ENCODE assay signal across 26 cellular contexts in genomic region chr20:25025986-25026605, GRCh38. TPM values are rescaled to one million over a fixed set of nuclear protein-coding genes. Genes with fewer than 3 reads are reported as not detected.
DNase-seq lines count a peak whose midpoint lies in the region; ATAC-seq, FAIRE-seq and TF ChIP-seq lines count a peak whose summit lies in the region.
"Had no signal": no experiment of that assay in that cellular context is flagged by ENCODE, and none has a peak within 500 bp of the region (broad histone marks: within the 10 kb centered on the region; RNA-seq: fewer than 3 reads in every experiment).

No MANE protein-coding gene starts in this region.

- peak overlapping the region in 1 of 8 donors; percentile 29 for H3K4me3 Mint-ChIP-seq in CD4-positive, alpha-beta memory T cell
- H3K4me3 Mint-ChIP-seq in CD4-positive, alpha-beta T cell, result no peak overlapping the region
- H3K4me3 Mint-ChIP-seq in effector memory CD8-positive, alpha-beta T cell, result no peak overlapping the region
- H3K4me3 Mint-ChIP-seq: naive thymus-derived CD4-positive, alpha-beta T cell; type B pancreatic cell had no signal

- H2AFZ ChIP-seq in HepG2 (ENCODE audit: low read length), result no peak overlapping the region

- no peaks in the 10 kb centered on the region for H3K4me1 ChIP-seq in CD4-positive, alpha-beta memory T cell (ENCODE audit: insufficient read depth, low read length)
- H3K4me1 ChIP-seq in HepG2 (ENCODE audit: insufficient read depth, low read length), result peaks cover 27% of the 10 kb centered on the region
- H3K4me1 ChIP-seq in skeletal muscle tissue (ENCODE audit: control insufficient read depth in 3 of 3, insufficient read depth in 3 of 3, low read length in 3 of 3), result peaks cover 28 to 62% (median 56%) of the 10 kb centered on the region in 3 donors
- H3K4me1 ChIP-seq: HAP-1, prostate gland, SJSA1 had no signal

- no peak for TF ChIP-seq EP300 in HepG2 (IDR thresholded peaks at IDR 0.05; ENCODE audit: low read depth in 2 of 2, low read length in 2 of 2)
- TF ChIP-seq EP300 in HepG2 (CRISPR knock-in tag; IDR thresholded peaks at IDR 0.05; ENCODE audit: borderline replicate concordance), result no peak

- ATAC-seq in HepG2, result peak; percentile 17; the same call in 1 of the 3 replicates
- no peak for ATAC-seq in CD4-positive, alpha-beta T cell (ENCODE audit: poor library complexity)
- no peak for ATAC-seq in effector memory CD8-positive, alpha-beta T cell (replicated peaks)
- ATAC-seq in GM19467 (IDR thresholded peaks at IDR 0.05; ENCODE audit: unreplicated experiment), result no peak
- ATAC-seq: naive thymus-derived CD4-positive, alpha-beta T cell had no signal

- H3K4me3 ChIP-seq in CD4-positive, alpha-beta memory T cell (ENCODE audit: low read length in 2 of 2), result no peak overlapping the region
- no peak overlapping the region for H3K4me3 ChIP-seq in HepG2 (replicated peaks in 1 of 3; ENCODE audit: insufficient read depth in 1 of 3, low read depth in 2 of 3, low read length in 3 of 3)
- no peak overlapping the region for H3K4me3 ChIP-seq in skeletal muscle tissue (ENCODE audit: low read length in 3 of 3)
- H3K4me3 ChIP-seq: cardiac muscle cell, esophagus squamous epithelium, HAP-1, prostate gland, SJSA1 had no signal

- WGBS in HepG2 (ENCODE audit: low lambda C conversion rate), result 59% methylated on average over 4 of the region's 4 CpGs

- intact Hi-C loops in CD4-positive, alpha-beta memory T cell (cut with micrococcal nuclease), result no loop called here
- intact Hi-C loops in HepG2 (cut with micrococcal nuclease; ENCODE audit: unreplicated experiment), result no loop called here
- intact Hi-C loops in CD4-positive, alpha-beta T cell (cut with DNase I, micrococcal nuclease), result no loop called here

- no peak overlapping the region for H3K27ac ChIP-seq in CD4-positive, alpha-beta memory T cell (ENCODE audit: low read depth, low read length)
- H3K27ac ChIP-seq in angular gyrus (ENCODE audit: low read depth, low read length) (peak overlapping the region; percentile 4), HepG2 (ENCODE audit: extremely low read length, insufficient read depth, low read length) (no peak overlapping the region), skeletal muscle tissue (ENCODE audit: low read depth, low read length) (peak overlapping the region; percentile 77)
- no peak overlapping the region for H3K27ac ChIP-seq in CD4-positive, alpha-beta T cell (ENCODE audit: low read depth, low read length)
- H3K27ac ChIP-seq: cardiac muscle cell, esophagus squamous epithelium, KMS-11, prostate gland, SJSA1 had no signal

- H3K27me3 Mint-ChIP-seq in CD4-positive, alpha-beta memory T cell, result no peaks in the 10 kb centered on the region
- H3K27me3 Mint-ChIP-seq in CD4-positive, alpha-beta T cell, result no peaks in the 10 kb centered on the region
- H3K27me3 Mint-ChIP-seq in effector memory CD8-positive, alpha-beta T cell, result no peaks in the 10 kb centered on the region
- H3K27me3 Mint-ChIP-seq: naive thymus-derived CD4-positive, alpha-beta T cell; type B pancreatic cell had no signal

- H3K79me2 ChIP-seq in HepG2 (ENCODE audit: insufficient read depth, low read length), result no peaks in the 10 kb centered on the region

- POLR2A ChIA-PET in CD4-positive, alpha-beta memory T cell (lab: Charles Lee; ENCODE audit: partially characterized antibody), result no interaction called here
- POLR2A ChIA-PET in HepG2 (lab: Yijun Ruan, JAX), result no interaction called here
- POLR2A ChIA-PET in CD4-positive, alpha-beta T cell (lab: Charles Lee), result no interaction called here

- no peaks in the 10 kb centered on the region for H3K27me3 ChIP-seq in CD4-positive, alpha-beta memory T cell (ENCODE audit: insufficient read depth, low read length)
- H3K27me3 ChIP-seq in HepG2 (ENCODE audit: control insufficient read depth in 1 of 2, insufficient read depth in 2 of 2, low read length in 2 of 2) (peaks cover 0 to 2% of the 10 kb centered on the region in 2 experiments; a peak in 1 of 5 replicates), skeletal muscle tissue (ENCODE audit: control insufficient read depth in 3 of 3, insufficient read depth in 3 of 3, low read length in 3 of 3) (no peaks in the 10 kb centered on the region)
- no peaks in the 10 kb centered on the region for H3K27me3 ChIP-seq in CD4-positive, alpha-beta T cell (ENCODE audit: control insufficient read depth, insufficient read depth, low read length)
- H3K27me3 ChIP-seq: cardiac muscle cell, esophagus squamous epithelium, SJSA1 had no signal

- H3K27ac Mint-ChIP-seq in CD4-positive, alpha-beta memory T cell, result peak overlapping the region in 4 of 7 donors; percentile 18 to 62 (median 24)
- no peak overlapping the region for H3K27ac Mint-ChIP-seq in CD4-positive, alpha-beta T cell
- H3K27ac Mint-ChIP-seq in effector memory CD8-positive, alpha-beta T cell, result peak overlapping the region in 1 of 2 donors; percentile 65
- H3K27ac Mint-ChIP-seq: activated T-helper 2 cell treated with anti-CD3 and anti-CD28 coated beads, Interferon-gamma antibody, Interleukin-2, Interleukin-4, amounts not matched to agents 10 μg/mL and 5 μg/mL and 100 μg/mL, durations not matched to agents 14 hours and 24 hours and 36 hours; naive thymus-derived CD4-positive, alpha-beta T cell; type B pancreatic cell had no signal

- H3K9ac ChIP-seq in HepG2 (ENCODE audit: insufficient read depth, low read depth, low read length) (no peak overlapping the region), skeletal muscle tissue (ENCODE audit: low read depth in 1 of 3, low read length in 3 of 3) (peak overlapping the region in 1 of 3 donors; percentile 62)
- H3K9ac ChIP-seq: KMS-11 had no signal

- no peak for DNase-seq in CD4-positive, alpha-beta memory T cell
- DNase-seq in HepG2 (ENCODE audit: low spot score), result no peak
- no peak for DNase-seq in activated CD4-positive, alpha-beta T cell treated with anti-CD3 and anti-CD28 coated beads, Interleukin-2, amount 50 U/mL, for 4 hours
- DNase-seq in CD4-positive, alpha-beta T cell, result no peak
- DNase-seq in effector memory CD8-positive, alpha-beta T cell, result no peak
- DNase-seq: activated CD4-positive, CD25-positive, alpha-beta regulatory T cell treated with anti-CD3 and anti-CD28 coated beads, Interleukin-2, amount 50 U/mL, for 72 hours; EL; esophagus squamous epithelium; naive thymus-derived CD4-positive, alpha-beta T cell; NCI-H1105; NCI-H2107; OCI-M1; stimulated activated naive CD4-positive, alpha-beta T cell; T-helper 9 cell had no signal

- CTCF ChIA-PET in CD4-positive, alpha-beta memory T cell (lab: Charles Lee; ENCODE audit: partially characterized antibody), result no interaction called here
- CTCF ChIA-PET in HepG2 (lab: Yijun Ruan, JAX; ENCODE audit: low intra/inter-chr PET ratio, low total read pairs), result no interaction called here
- CTCF ChIA-PET in CD4-positive, alpha-beta T cell (lab: Charles Lee), result interaction anchor here (1.1 kb wide), 1 partner anchor 9 kb away, joined by 4 read pairs; no protein-coding TSS in a partner anchor

- no peak for TF ChIP-seq RAD21 in HepG2 (CRISPR knock-in tag; IDR thresholded peaks at IDR 0.05)

- BruUV-seq in HepG2 (replicated peaks; lab: Mats Ljungman, UMichigan), result no TSS peak

- TF ChIP-seq POLR2A in HepG2 (IDR thresholded peaks at IDR 0.05; ENCODE audit: insufficient read depth in 1 of 2, low read depth in 2 of 2, low read length in 2 of 2), result no peak

- no peaks in the 10 kb centered on the region for H3K9me3 Mint-ChIP-seq in CD4-positive, alpha-beta memory T cell
- no peaks in the 10 kb centered on the region for H3K9me3 Mint-ChIP-seq in CD4-positive, alpha-beta T cell
- H3K9me3 Mint-ChIP-seq in effector memory CD8-positive, alpha-beta T cell, result no peaks in the 10 kb centered on the region
- H3K9me3 Mint-ChIP-seq: activated T-helper 2 cell treated with anti-CD3 and anti-CD28 coated beads, Interferon-gamma antibody, Interleukin-2, Interleukin-4, amounts not matched to agents 10 μg/mL and 5 μg/mL and 100 μg/mL, durations not matched to agents 14 hours and 24 hours and 36 hours; naive thymus-derived CD4-positive, alpha-beta T cell; type B pancreatic cell had no signal

- peaks cover 28 to 68% of the 10 kb centered on the region in 2 donors for H3K36me3 Mint-ChIP-seq in CD4-positive, alpha-beta memory T cell
- peaks cover 54% of the 10 kb centered on the region for H3K36me3 Mint-ChIP-seq in CD4-positive, alpha-beta T cell (ENCODE audit: low read depth)
- H3K36me3 Mint-ChIP-seq in effector memory CD8-positive, alpha-beta T cell (ENCODE audit: insufficient read depth), result peaks cover 15% of the 10 kb centered on the region
- H3K36me3 Mint-ChIP-seq: type B pancreatic cell had no signal

- no peaks in the 10 kb centered on the region for H4K20me1 ChIP-seq in HepG2 (ENCODE audit: insufficient read depth, low read length)

- H3K4me1 Mint-ChIP-seq in CD4-positive, alpha-beta memory T cell, result peaks cover 17 to 48% (median 29%) of the 10 kb centered on the region in 4 donors
- peaks cover 28% of the 10 kb centered on the region for H3K4me1 Mint-ChIP-seq in CD4-positive, alpha-beta T cell (ENCODE audit: low read depth)
- H3K4me1 Mint-ChIP-seq in effector memory CD8-positive, alpha-beta T cell (ENCODE audit: low read depth in 2 of 2), result peaks cover 33 to 59% of the 10 kb centered on the region in 2 donors

- no peak for FAIRE-seq in HepG2 (lab: Jason Lieb, UNC)

- no peaks in the 10 kb centered on the region for H3K9me3 ChIP-seq in CD4-positive, alpha-beta memory T cell (ENCODE audit: control insufficient read depth in 1 of 2, low read length in 2 of 2)
- H3K9me3 ChIP-seq in HepG2 (ENCODE audit: low read length) (no peaks in the 10 kb centered on the region), skeletal muscle tissue (ENCODE audit: control insufficient read depth in 3 of 3, low read length in 3 of 3) (no peaks in the 10 kb centered on the region)
- H3K9me3 ChIP-seq in CD4-positive, alpha-beta T cell (ENCODE audit: control insufficient read depth, low read length), result no peaks in the 10 kb centered on the region
- H3K9me3 ChIP-seq: Caco-2, esophagus squamous epithelium, HAP-1, prostate gland, SJSA1 had no signal

- H3K36me3 ChIP-seq in CD4-positive, alpha-beta memory T cell (ENCODE audit: insufficient read depth, low read length), result peaks cover 21% of the 10 kb centered on the region
- H3K36me3 ChIP-seq in HepG2 (replicated peaks in 1 of 2; ENCODE audit: control insufficient read depth in 1 of 2, insufficient read depth in 2 of 2, low read length in 2 of 2), result no peaks in the 10 kb centered on the region
- H3K36me3 ChIP-seq in skeletal muscle tissue (ENCODE audit: control insufficient read depth in 3 of 3, insufficient read depth in 3 of 3, low read length in 3 of 3), result peaks cover 15 to 30% (median 29%) of the 10 kb centered on the region in 3 donors
- H3K36me3 ChIP-seq: cardiac muscle cell, HAP-1, prostate gland, SJSA1 had no signal

- no peak for TF ChIP-seq CTCF in HepG2 (CRISPR knock-in tag; IDR thresholded peaks at IDR 0.05)
- TF ChIP-seq CTCF in CD4-positive, alpha-beta T cell (IDR thresholded peaks at IDR 0.05), result no peak

- H3K4me2 ChIP-seq in HepG2 (ENCODE audit: low read depth, low read length), result no peak overlapping the region
- H3K4me2 ChIP-seq: KMS-11 had no signal

- in situ Hi-C loops in HepG2 (cut with HindIII; ENCODE audit: extremely low pct_ligation_motif_present, low pct_unique_long_range_greater_than_20kb), result no loop called here

RNA-seq across cellular contexts. Expression of gene ACSS1, which starts 31.8 kb away (rescaled TPM):
- 10 to 100 TPM; 55.4 to 56.5 TPM for total RNA-seq in CD4-positive, alpha-beta memory T cell
- polyA plus RNA-seq in CD4-positive, alpha-beta memory T cell, result 10 to 100 TPM; 44.6 to 47.2 TPM
- 38.2 and 41.6 TPM in 2 replicates for total RNA-seq in HepG2 (2016; rRNA removed; fragmentation: Illumina TruSeq; extraction: Trizol)
- 8.4 and 9.3 TPM in 2 replicates for total RNA-seq in HepG2 (2016; cell fraction: cytosol; rRNA removed; fragmentation: Illumina TruSeq; extraction: Trizol; ENCODE audit: low read depth)
- 34.8 and 43.4 TPM in 2 replicates for total RNA-seq in HepG2 (2016; cell fraction: insoluble cytoplasmic fraction; rRNA removed; fragmentation: Illumina TruSeq; extraction: Trizol)
- total RNA-seq in HepG2 (2016; cell fraction: membrane; rRNA removed; fragmentation: Illumina TruSeq; extraction: Trizol), result 13.0 and 13.5 TPM in 2 replicates
- total RNA-seq in HepG2 (2016; cell fraction: nucleus; rRNA removed; fragmentation: Illumina TruSeq; extraction: Trizol), result 42.3 and 48.2 TPM in 2 replicates
- polyA plus RNA-seq in HepG2 (2011; rRNA removed), result 15.2 and 23.3 TPM in 2 replicates
- 16.5 and 17.1 TPM in 2 replicates for polyA plus RNA-seq in HepG2 (2011; cell fraction: cytosol; rRNA removed)
- 43.9 and 56.8 TPM in 2 replicates for polyA plus RNA-seq in HepG2 (2011; cell fraction: nucleus; rRNA removed)
- 4.3 and 9.3 TPM in 2 replicates for polyA plus RNA-seq in HepG2 (2012)
- 3.2 and 3.4 TPM in 2 replicates for polyA plus RNA-seq in HepG2 (2016; cell fraction: cytosol; fragmentation: Illumina TruSeq; extraction: Trizol; ENCODE audit: low read depth)
- polyA plus RNA-seq in HepG2 (2016; cell fraction: insoluble cytoplasmic fraction; fragmentation: Illumina TruSeq; extraction: Trizol; ENCODE audit: low read depth), result 47.8 and 50.2 TPM in 2 replicates
- 9.9 TPM in 2 replicates for polyA plus RNA-seq in HepG2 (2016; cell fraction: membrane; fragmentation: Illumina TruSeq; extraction: Trizol; ENCODE audit: low read depth)
- 98.7 and 99.6 TPM in 2 replicates for polyA plus RNA-seq in HepG2 (2016; cell fraction: nucleus; fragmentation: Illumina TruSeq; extraction: Trizol; ENCODE audit: insufficient read depth, low read depth)
- 0.07 and 45.1 TPM in 2 replicates for polyA minus RNA-seq in HepG2 (2011; rRNA and poly(A)+ RNA removed; ENCODE audit: low replicate concordance)
- 11.7 and 16.0 TPM in 2 replicates for polyA minus RNA-seq in HepG2 (2011; cell fraction: cytosol; rRNA and poly(A)+ RNA removed)
- polyA minus RNA-seq in HepG2 (2011; cell fraction: nucleus; rRNA and poly(A)+ RNA removed), result 13.9 and 19.8 TPM in 2 replicates
- total RNA-seq in skeletal muscle tissue, result 8.9 TPM
- total RNA-seq in CD4-positive, alpha-beta T cell, result 10 to 100 TPM; 18.9 TPM
- total RNA-seq: cardiac muscle cell had no signal
- polyA plus RNA-seq: cardiac muscle cell had no signal

RNA-seq across cellular contexts. Expression of gene APMAP, which starts 33.5 kb away (rescaled TPM):
- total RNA-seq in CD4-positive, alpha-beta memory T cell, result 10 to 100 TPM; 48.4 to 50.0 TPM
- polyA plus RNA-seq in CD4-positive, alpha-beta memory T cell, result 100 to 1,000 TPM in 1 of 2 donors, 10 to 100 TPM in 1; 70.7 to 130 TPM
- total RNA-seq in HepG2 (2016; rRNA removed; fragmentation: Illumina TruSeq; extraction: Trizol) (96.9 and 214 TPM in 2 replicates), skeletal muscle tissue (41.2 TPM)
- 20.1 and 22.7 TPM in 2 replicates for total RNA-seq in HepG2 (2016; cell fraction: cytosol; rRNA removed; fragmentation: Illumina TruSeq; extraction: Trizol; ENCODE audit: low read depth)
- total RNA-seq in HepG2 (2016; cell fraction: insoluble cytoplasmic fraction; rRNA removed; fragmentation: Illumina TruSeq; extraction: Trizol), result 98.2 and 226 TPM in 2 replicates
- total RNA-seq in HepG2 (2016; cell fraction: membrane; rRNA removed; fragmentation: Illumina TruSeq; extraction: Trizol), result 41.7 and 44.7 TPM in 2 replicates
- total RNA-seq in HepG2 (2016; cell fraction: nucleus; rRNA removed; fragmentation: Illumina TruSeq; extraction: Trizol), result 175 and 197 TPM in 2 replicates
- 168 and 177 TPM in 2 replicates for polyA plus RNA-seq in HepG2 (2011; rRNA removed)
- polyA plus RNA-seq in HepG2 (2011; cell fraction: cytosol; rRNA removed), result 161 and 178 TPM in 2 replicates
- polyA plus RNA-seq in HepG2 (2011; cell fraction: nucleus; rRNA removed), result 60.9 and 87.7 TPM in 2 replicates
- 152 and 183 TPM in 2 replicates for polyA plus RNA-seq in HepG2 (2012)
- polyA plus RNA-seq in HepG2 (2016; cell fraction: cytosol; fragmentation: Illumina TruSeq; extraction: Trizol; ENCODE audit: low read depth), result 19.3 and 19.6 TPM in 2 replicates
- polyA plus RNA-seq in HepG2 (2016; cell fraction: insoluble cytoplasmic fraction; fragmentation: Illumina TruSeq; extraction: Trizol; ENCODE audit: low read depth), result 91.9 and 93.0 TPM in 2 replicates
- 31.8 and 32.4 TPM in 2 replicates for polyA plus RNA-seq in HepG2 (2016; cell fraction: membrane; fragmentation: Illumina TruSeq; extraction: Trizol; ENCODE audit: low read depth)
- 261 and 268 TPM in 2 replicates for polyA plus RNA-seq in HepG2 (2016; cell fraction: nucleus; fragmentation: Illumina TruSeq; extraction: Trizol; ENCODE audit: insufficient read depth, low read depth)
- 27.2 and 96.2 TPM in 2 replicates for polyA minus RNA-seq in HepG2 (2011; rRNA and poly(A)+ RNA removed; ENCODE audit: low replicate concordance)
- polyA minus RNA-seq in HepG2 (2011; cell fraction: cytosol; rRNA and poly(A)+ RNA removed), result 41.4 and 51.0 TPM in 2 replicates
- 33.6 and 47.4 TPM in 2 replicates for polyA minus RNA-seq in HepG2 (2011; cell fraction: nucleus; rRNA and poly(A)+ RNA removed)
- 10 to 100 TPM in 1 of 2 experiments, 1 to 10 TPM in 1; 9.5 to 11.3 TPM for total RNA-seq in CD4-positive, alpha-beta T cell

RNA-seq across cellular contexts. Expression of gene VSX1, which starts 55.8 kb away (rescaled TPM):
- not detected for total RNA-seq in CD4-positive, alpha-beta memory T cell
- not detected for polyA plus RNA-seq in CD4-positive, alpha-beta memory T cell
- total RNA-seq in HepG2 (2016; rRNA removed; fragmentation: Illumina TruSeq; extraction: Trizol) (not detected in 2 replicates), skeletal muscle tissue (not detected)
- total RNA-seq in HepG2 (2016; cell fraction: cytosol; rRNA removed; fragmentation: Illumina TruSeq; extraction: Trizol; ENCODE audit: low read depth), result not detected in 2 replicates
- total RNA-seq in HepG2 (2016; cell fraction: insoluble cytoplasmic fraction; rRNA removed; fragmentation: Illumina TruSeq; extraction: Trizol), result not detected in 2 replicates
- total RNA-seq in HepG2 (2016; cell fraction: membrane; rRNA removed; fragmentation: Illumina TruSeq; extraction: Trizol), result not detected in 2 replicates
- not detected in 2 replicates for total RNA-seq in HepG2 (2016; cell fraction: nucleus; rRNA removed; fragmentation: Illumina TruSeq; extraction: Trizol)
- 0.04 and 0.05 TPM in 2 replicates for polyA plus RNA-seq in HepG2 (2011; rRNA removed)
- not detected in 2 replicates for polyA plus RNA-seq in HepG2 (2011; cell fraction: cytosol; rRNA removed)
- 0.06 and 0.14 TPM in 2 replicates for polyA plus RNA-seq in HepG2 (2011; cell fraction: nucleus; rRNA removed)
- polyA plus RNA-seq in HepG2 (2012), result not detected in 2 replicates
- polyA plus RNA-seq in HepG2 (2016; cell fraction: cytosol; fragmentation: Illumina TruSeq; extraction: Trizol; ENCODE audit: low read depth), result not detected in 2 replicates
- polyA plus RNA-seq in HepG2 (2016; cell fraction: insoluble cytoplasmic fraction; fragmentation: Illumina TruSeq; extraction: Trizol; ENCODE audit: low read depth), result not detected in 2 replicates
- polyA plus RNA-seq in HepG2 (2016; cell fraction: membrane; fragmentation: Illumina TruSeq; extraction: Trizol; ENCODE audit: low read depth), result not detected in 2 replicates
- polyA plus RNA-seq in HepG2 (2016; cell fraction: nucleus; fragmentation: Illumina TruSeq; extraction: Trizol; ENCODE audit: insufficient read depth, low read depth), result not detected in 2 replicates
- polyA minus RNA-seq in HepG2 (2011; rRNA and poly(A)+ RNA removed; ENCODE audit: low replicate concordance), result not detected in 2 replicates
- not detected in 2 replicates for polyA minus RNA-seq in HepG2 (2011; cell fraction: cytosol; rRNA and poly(A)+ RNA removed)
- 0.75 TPM in 1 of 2 replicates, not detected in the other for polyA minus RNA-seq in HepG2 (2011; cell fraction: nucleus; rRNA and poly(A)+ RNA removed)
- total RNA-seq in CD4-positive, alpha-beta T cell, result not detected
- total RNA-seq: activated T-helper 2 cell treated with anti-CD3 and anti-CD28 coated beads, Interferon-gamma antibody, Interleukin-2, Interleukin-4, amounts not matched to agents 10 μg/mL and 5 μg/mL and 100 μg/mL, durations not matched to agents 14 hours and 24 hours and 36 hours; Caco-2; cardiac muscle cell; esophagus squamous epithelium; lung microvascular endothelial cell; naive thymus-derived CD4-positive, alpha-beta T cell; prostate gland; SJSA1 had no signal
- polyA plus RNA-seq: cardiac muscle cell; naive thymus-derived CD4-positive, alpha-beta T cell had no signal

Comparison
In these comparisons a context has a peak if more than half of its experiments do, and no peak if none do; other contexts are left out.
1. H3K27ac ChIP-seq: peak in angular gyrus (single experiment) and skeletal muscle tissue (single experiment); none in CD4-positive, alpha-beta memory T cell (single experiment), HepG2 (single experiment) and CD4-positive, alpha-beta T cell (single experiment).